Comparison of ENCODE assay signal across 2 cellular contexts in the genomic region with DNA sequence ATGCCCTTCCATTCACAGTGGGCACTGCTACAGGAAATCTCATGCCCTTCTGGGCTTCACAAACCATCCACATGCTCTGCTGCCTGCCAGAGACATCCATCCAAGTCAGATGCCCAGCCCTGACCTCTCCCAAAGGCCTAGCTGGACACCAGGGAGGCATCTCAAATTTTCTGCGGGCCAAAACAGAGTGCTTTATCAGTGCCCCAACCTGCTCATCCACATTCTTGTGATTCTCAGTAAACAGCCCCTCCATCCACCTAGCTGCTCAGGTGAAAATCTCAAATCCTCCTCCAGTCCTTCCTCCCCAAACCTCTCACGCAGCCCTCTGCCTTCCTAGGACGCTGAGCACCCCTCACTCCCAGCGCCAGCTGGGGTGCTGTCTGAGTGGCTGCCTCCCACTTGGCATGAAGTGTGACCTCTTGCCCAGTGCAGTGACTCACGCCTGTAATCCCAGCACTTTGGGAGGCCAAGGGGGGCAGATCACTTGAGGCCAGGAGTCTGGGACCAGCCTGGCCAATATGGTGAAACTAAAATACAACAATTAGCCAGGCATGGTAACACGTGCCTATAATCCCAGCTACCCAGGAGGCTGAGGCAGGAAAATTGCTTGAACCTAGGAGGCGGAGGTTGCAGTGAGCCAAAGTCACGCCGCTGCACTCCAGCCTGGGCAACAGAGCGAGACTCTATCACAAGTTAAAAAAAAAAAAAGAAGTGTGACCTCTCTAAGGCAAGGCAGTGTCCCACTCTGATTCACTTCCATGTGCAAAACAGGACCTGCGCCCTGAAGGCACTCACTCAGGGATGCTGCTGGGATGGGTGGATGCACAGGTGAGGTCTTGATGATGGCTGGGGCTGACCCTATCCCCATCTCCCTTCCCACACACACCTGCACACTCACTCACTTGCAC.
TF ChIP-seq lines count a peak whose summit lies in the region.

No MANE protein-coding gene starts in this region.

TF ChIP-seq in SK-N-SH, 30 proteins besides CTCF, POLR2A, EP300 and RAD21 (continued from another document):
- TF ChIP-seq, protein P1, sequence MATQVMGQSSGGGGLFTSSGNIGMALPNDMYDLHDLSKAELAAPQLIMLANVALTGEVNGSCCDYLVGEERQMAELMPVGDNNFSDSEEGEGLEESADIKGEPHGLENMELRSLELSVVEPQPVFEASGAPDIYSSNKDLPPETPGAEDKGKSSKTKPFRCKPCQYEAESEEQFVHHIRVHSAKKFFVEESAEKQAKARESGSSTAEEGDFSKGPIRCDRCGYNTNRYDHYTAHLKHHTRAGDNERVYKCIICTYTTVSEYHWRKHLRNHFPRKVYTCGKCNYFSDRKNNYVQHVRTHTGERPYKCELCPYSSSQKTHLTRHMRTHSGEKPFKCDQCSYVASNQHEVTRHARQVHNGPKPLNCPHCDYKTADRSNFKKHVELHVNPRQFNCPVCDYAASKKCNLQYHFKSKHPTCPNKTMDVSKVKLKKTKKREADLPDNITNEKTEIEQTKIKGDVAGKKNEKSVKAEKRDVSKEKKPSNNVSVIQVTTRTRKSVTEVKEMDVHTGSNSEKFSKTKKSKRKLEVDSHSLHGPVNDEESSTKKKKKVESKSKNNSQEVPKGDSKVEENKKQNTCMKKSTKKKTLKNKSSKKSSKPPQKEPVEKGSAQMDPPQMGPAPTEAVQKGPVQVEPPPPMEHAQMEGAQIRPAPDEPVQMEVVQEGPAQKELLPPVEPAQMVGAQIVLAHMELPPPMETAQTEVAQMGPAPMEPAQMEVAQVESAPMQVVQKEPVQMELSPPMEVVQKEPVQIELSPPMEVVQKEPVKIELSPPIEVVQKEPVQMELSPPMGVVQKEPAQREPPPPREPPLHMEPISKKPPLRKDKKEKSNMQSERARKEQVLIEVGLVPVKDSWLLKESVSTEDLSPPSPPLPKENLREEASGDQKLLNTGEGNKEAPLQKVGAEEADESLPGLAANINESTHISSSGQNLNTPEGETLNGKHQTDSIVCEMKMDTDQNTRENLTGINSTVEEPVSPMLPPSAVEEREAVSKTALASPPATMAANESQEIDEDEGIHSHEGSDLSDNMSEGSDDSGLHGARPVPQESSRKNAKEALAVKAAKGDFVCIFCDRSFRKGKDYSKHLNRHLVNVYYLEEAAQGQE (IDR thresholded peaks at IDR 0.05; ENCODE audit: low read depth, low read length) = no peak

TF ChIP-seq in SK-N-SH treated with all-trans-retinoic acid at 6 μM for 48 hours, 23 proteins besides CTCF, POLR2A, EP300 and RAD21 (continued from another document):
- TF ChIP-seq, protein P2, sequence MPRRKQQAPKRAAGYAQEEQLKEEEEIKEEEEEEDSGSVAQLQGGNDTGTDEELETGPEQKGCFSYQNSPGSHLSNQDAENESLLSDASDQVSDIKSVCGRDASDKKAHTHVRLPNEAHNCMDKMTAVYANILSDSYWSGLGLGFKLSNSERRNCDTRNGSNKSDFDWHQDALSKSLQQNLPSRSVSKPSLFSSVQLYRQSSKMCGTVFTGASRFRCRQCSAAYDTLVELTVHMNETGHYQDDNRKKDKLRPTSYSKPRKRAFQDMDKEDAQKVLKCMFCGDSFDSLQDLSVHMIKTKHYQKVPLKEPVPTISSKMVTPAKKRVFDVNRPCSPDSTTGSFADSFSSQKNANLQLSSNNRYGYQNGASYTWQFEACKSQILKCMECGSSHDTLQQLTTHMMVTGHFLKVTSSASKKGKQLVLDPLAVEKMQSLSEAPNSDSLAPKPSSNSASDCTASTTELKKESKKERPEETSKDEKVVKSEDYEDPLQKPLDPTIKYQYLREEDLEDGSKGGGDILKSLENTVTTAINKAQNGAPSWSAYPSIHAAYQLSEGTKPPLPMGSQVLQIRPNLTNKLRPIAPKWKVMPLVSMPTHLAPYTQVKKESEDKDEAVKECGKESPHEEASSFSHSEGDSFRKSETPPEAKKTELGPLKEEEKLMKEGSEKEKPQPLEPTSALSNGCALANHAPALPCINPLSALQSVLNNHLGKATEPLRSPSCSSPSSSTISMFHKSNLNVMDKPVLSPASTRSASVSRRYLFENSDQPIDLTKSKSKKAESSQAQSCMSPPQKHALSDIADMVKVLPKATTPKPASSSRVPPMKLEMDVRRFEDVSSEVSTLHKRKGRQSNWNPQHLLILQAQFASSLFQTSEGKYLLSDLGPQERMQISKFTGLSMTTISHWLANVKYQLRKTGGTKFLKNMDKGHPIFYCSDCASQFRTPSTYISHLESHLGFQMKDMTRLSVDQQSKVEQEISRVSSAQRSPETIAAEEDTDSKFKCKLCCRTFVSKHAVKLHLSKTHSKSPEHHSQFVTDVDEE (CRISPR knock-in tag; IDR thresholded peaks at IDR 0.05) = no peak
- TF ChIP-seq OSR1 (CRISPR knock-in tag; IDR thresholded peaks at IDR 0.05) (no peak), RARB (CRISPR knock-in tag; IDR thresholded peaks at IDR 0.05) (no peak), CSDC2 (CRISPR knock-in tag; IDR thresholded peaks at IDR 0.05) (no peak), ZFP3 (CRISPR knock-in tag; IDR thresholded peaks at IDR 0.05) (no peak), TCF4 (CRISPR knock-in tag; IDR thresholded peaks at IDR 0.05; ENCODE audit: borderline replicate concordance) (no peak), ZNF565 (CRISPR knock-in tag; conservative IDR thresholded peaks at IDR 0.05; ENCODE audit: low read depth) (no peak), TOX (CRISPR knock-in tag; IDR thresholded peaks at IDR 0.05; ENCODE audit: borderline replicate concordance) (no peak), ZNF70 (CRISPR knock-in tag; IDR thresholded peaks at IDR 0.05) (no peak), ZFP30 (CRISPR knock-in tag; IDR thresholded peaks at IDR 0.05) (no peak)
- TF ChIP-seq, protein P3, sequence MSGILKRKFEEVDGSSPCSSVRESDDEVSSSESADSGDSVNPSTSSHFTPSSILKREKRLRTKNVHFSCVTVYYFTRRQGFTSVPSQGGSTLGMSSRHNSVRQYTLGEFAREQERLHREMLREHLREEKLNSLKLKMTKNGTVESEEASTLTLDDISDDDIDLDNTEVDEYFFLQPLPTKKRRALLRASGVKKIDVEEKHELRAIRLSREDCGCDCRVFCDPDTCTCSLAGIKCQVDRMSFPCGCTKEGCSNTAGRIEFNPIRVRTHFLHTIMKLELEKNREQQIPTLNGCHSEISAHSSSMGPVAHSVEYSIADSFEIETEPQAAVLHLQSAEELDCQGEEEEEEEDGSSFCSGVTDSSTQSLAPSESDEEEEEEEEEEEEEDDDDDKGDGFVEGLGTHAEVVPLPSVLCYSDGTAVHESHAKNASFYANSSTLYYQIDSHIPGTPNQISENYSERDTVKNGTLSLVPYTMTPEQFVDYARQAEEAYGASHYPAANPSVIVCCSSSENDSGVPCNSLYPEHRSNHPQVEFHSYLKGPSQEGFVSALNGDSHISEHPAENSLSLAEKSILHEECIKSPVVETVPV (CRISPR knock-in tag; IDR thresholded peaks at IDR 0.05) = no peak
- TF ChIP-seq, protein P4, sequence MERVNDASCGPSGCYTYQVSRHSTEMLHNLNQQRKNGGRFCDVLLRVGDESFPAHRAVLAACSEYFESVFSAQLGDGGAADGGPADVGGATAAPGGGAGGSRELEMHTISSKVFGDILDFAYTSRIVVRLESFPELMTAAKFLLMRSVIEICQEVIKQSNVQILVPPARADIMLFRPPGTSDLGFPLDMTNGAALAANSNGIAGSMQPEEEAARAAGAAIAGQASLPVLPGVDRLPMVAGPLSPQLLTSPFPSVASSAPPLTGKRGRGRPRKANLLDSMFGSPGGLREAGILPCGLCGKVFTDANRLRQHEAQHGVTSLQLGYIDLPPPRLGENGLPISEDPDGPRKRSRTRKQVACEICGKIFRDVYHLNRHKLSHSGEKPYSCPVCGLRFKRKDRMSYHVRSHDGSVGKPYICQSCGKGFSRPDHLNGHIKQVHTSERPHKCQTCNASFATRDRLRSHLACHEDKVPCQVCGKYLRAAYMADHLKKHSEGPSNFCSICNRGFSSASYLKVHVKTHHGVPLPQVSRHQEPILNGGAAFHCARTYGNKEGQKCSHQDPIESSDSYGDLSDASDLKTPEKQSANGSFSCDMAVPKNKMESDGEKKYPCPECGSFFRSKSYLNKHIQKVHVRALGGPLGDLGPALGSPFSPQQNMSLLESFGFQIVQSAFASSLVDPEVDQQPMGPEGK (CRISPR knock-in tag; IDR thresholded peaks at IDR 0.05; ENCODE audit: borderline replicate concordance) = no peak
- TF ChIP-seq, protein P5, sequence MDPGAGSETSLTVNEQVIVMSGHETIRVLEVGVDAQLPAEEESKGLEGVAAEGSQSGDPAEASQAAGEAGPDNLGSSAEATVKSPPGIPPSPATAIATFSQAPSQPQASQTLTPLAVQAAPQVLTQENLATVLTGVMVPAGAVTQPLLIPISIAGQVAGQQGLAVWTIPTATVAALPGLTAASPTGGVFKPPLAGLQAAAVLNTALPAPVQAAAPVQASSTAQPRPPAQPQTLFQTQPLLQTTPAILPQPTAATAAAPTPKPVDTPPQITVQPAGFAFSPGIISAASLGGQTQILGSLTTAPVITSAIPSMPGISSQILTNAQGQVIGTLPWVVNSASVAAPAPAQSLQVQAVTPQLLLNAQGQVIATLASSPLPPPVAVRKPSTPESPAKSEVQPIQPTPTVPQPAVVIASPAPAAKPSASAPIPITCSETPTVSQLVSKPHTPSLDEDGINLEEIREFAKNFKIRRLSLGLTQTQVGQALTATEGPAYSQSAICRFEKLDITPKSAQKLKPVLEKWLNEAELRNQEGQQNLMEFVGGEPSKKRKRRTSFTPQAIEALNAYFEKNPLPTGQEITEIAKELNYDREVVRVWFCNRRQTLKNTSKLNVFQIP (CRISPR knock-in tag; IDR thresholded peaks at IDR 0.05; ENCODE audit: borderline replicate concordance, low read depth) = no peak
